In genomic region chr7:110075450-110075849, GRCh38 we compare ENCODE assay signal across 3 cellular contexts.
"Had no signal": no experiment of that assay in that cellular context is flagged by ENCODE, and none has a peak within 500 bp of the region (broad histone marks: within the 10 kb centered on the region; RNA-seq: fewer than 3 reads in every experiment).

No MANE protein-coding gene starts in this region.

- DNase-seq: GDM1, GF-D8 had no signal

- ATAC-seq: GM12878 had no signal

- H3K4me3 ChIP-seq: GM12878 had no signal
